ENCODE assay signal across 1 cellular context in the genomic region with DNA sequence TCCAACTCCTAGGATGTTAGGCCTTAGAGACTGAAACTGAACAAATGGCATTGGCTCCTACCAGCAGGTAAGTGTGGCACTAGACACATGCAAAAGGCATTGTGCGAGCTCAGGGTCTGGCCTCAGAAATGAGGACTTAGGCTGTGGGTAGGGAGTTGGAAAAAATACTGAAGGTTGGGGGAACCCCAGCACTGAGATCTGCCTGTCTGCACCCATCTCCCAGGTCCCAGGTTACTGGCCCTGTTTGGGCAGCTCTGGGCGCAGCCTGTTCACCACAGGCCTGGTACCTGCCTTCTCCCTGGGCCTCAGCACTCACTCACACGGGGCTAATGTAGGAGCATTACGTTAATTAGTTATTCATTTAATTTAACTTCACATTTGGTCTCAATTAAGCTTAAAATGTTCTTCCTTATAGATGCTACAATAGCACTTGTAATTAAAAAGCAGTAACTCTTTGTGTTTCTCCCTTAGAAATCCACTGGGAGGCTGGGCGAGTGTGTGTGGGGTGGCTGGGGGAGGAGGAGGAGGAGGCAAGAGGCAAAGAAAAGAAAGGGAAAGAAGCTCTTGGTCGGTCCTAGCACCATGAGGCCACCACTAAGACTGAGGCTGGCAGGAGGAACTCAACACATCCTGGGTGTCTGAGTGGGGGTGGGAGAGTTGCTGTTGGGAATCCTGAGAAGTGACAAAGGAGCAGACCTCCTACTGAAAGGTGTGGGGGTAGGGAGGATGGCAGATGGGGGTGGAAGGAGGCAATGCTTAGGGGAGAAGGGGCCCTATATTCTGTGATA.
TF ChIP-seq lines count a peak whose summit lies in the region.

No MANE protein-coding gene starts in this region.

TF ChIP-seq in HEK293, 187 proteins besides CTCF, POLR2A, EP300 and RAD21 (continued from another document):
- no peak for TF ChIP-seq ZNF580 (tag by site-specific recombination; IDR thresholded peaks at IDR 0.05)
- no peak for TF ChIP-seq ZNF549 (tag by site-specific recombination; IDR thresholded peaks at IDR 0.05)
